Comparison of ENCODE assay signal across 8 cellular contexts in genomic region chr14:63542231-63542999, GRCh38. TPM values are rescaled to one million over a fixed set of nuclear protein-coding genes. Genes with fewer than 3 reads are reported as not detected.
DNase-seq lines count a peak whose midpoint lies in the region; FAIRE-seq and TF ChIP-seq lines count a peak whose summit lies in the region.

No MANE protein-coding gene starts in this region.

- H3K27me3 ChIP-seq in iPS-18a (ENCODE audit: control insufficient read depth, insufficient read depth, low read length) (no peaks in the 10 kb centered on the region), small intestine (ENCODE audit: control insufficient read depth in 2 of 2, insufficient read depth in 2 of 2, low read length in 2 of 2) (no peaks in the 10 kb centered on the region)

- H3K4me3 ChIP-seq in astrocyte of the cerebellum (ENCODE audit: low read depth, low read length), result peak overlapping the region; percentile 92
- H3K4me3 ChIP-seq in iPS-18a (ENCODE audit: low read length), result peak overlapping the region; percentile 96
- peak overlapping the region; percentile 79 to 99 for H3K4me3 ChIP-seq in small intestine (ENCODE audit: low read depth in 1 of 2, low read length in 2 of 2)

- 0 to 1% (median 1%) methylated on average over 33 to 46 of the region's 46 CpGs for WGBS in small intestine, 3 donors

- in situ Hi-C loops in astrocyte of the cerebellum (cut with HindIII; ENCODE audit: low sequenced_read_pairs), result loop anchor here (5.0 kb wide), 2 partner anchors 75 to 110 kb away; no protein-coding TSS in a partner anchor

- H3K36me3 ChIP-seq in iPS-18a (ENCODE audit: control insufficient read depth, low read depth, low read length) (peaks cover 22% of the 10 kb centered on the region), small intestine (ENCODE audit: control insufficient read depth in 2 of 2, insufficient read depth in 2 of 2, low read length in 2 of 2) (peaks cover 0 to 3% of the 10 kb centered on the region in 2 donors)

- H3K27ac ChIP-seq in iPS-18a (ENCODE audit: low read length), result peak overlapping the region; percentile 4
- H3K27ac ChIP-seq in small intestine (ENCODE audit: low read depth in 1 of 2, low read length in 1 of 2), result peak overlapping the region; percentile 84 to 90

- H3K9me3 ChIP-seq in iPS-18a (ENCODE audit: control insufficient read depth, low read depth, low read length) (no peaks in the 10 kb centered on the region), small intestine (ENCODE audit: control insufficient read depth, low read depth) (no peaks in the 10 kb centered on the region)

- TF ChIP-seq CTCF in astrocyte of the cerebellum (IDR thresholded peaks at IDR 0.05; ENCODE audit: low read depth, low read length, missing control alignments), result no peak

- DNase-seq in NCI-H1436 (lab: John Stamatoyannopoulos, UW) (peak; percentile 8), NCI-H1436 treated with DMSO at 0.1 percent for 48 hours (lab: John Stamatoyannopoulos, UW) (no peak), HCEC 1CT (peak; percentile 10), NCI-H2227 (lab: John Stamatoyannopoulos, UW; ENCODE audit: unreplicated experiment) (peak; percentile 43), astrocyte of the cerebellum (ENCODE audit: low read depth) (no peak), small intestine (peak; percentile 32), H4 (ENCODE audit: low spot score) (no peak)

- FAIRE-seq in small intestine (lab: Jason Lieb, UNC), result no peak

- peak overlapping the region; percentile 73 for H3K9ac ChIP-seq in iPS-18a (ENCODE audit: low read length)

- H3K4me1 ChIP-seq in iPS-18a (ENCODE audit: control insufficient read depth, low read depth, low read length) (peaks cover 10% of the 10 kb centered on the region), small intestine (ENCODE audit: control insufficient read depth in 2 of 2, insufficient read depth in 1 of 2, low read depth in 1 of 2, low read length in 1 of 2) (peaks cover 0 to 2% of the 10 kb centered on the region in 2 donors)

RNA-seq across cellular contexts. Expression of gene PPP2R5E, which starts 0.8 kb away (rescaled TPM):
- polyA plus RNA-seq in small intestine, result 10 to 100 TPM in 1 of 3 donors, 1 to 10 TPM in 2; 6.8 to 10.4 (median 6.9) TPM
- 15.7 and 16.7 TPM in 2 replicates for total RNA-seq in H4 (2014; rRNA removed; shearing (Covaris generic))

Comparison
In these comparisons a context has a peak if more than half of its experiments do, and no peak if none do; other contexts are left out.
1. DNase-seq: peak in NCI-H1436 (single experiment), HCEC 1CT (single experiment), NCI-H2227 (single experiment) and small intestine (single experiment); none in NCI-H1436 treated with DMSO at 0.1 percent for 48 hours (single experiment), astrocyte of the cerebellum (single experiment) and H4 (single experiment).
2. Peak in every context shown above with its lines, with median percentiles within 50 percentile points of each other: H3K4me3 ChIP-seq.